In genomic region chr12:96371138-96371786, GRCh38 we compare ENCODE assay signal across 17 cellular contexts. TPM values are rescaled to one million over a fixed set of nuclear protein-coding genes. Genes with fewer than 3 reads are reported as not detected.
A peak's percentile ranks its signal among the peaks of the same experiment; 100 is the strongest.
DNase-seq lines count a peak whose midpoint lies in the region; ATAC-seq and TF ChIP-seq lines count a peak whose summit lies in the region.
"Had no signal": no experiment of that assay in that cellular context is flagged by ENCODE, and none has a peak within 500 bp of the region (broad histone marks: within the 10 kb centered on the region; RNA-seq: fewer than 3 reads in every experiment).

No MANE protein-coding gene starts in this region.

- H3K4me1 ChIP-seq in mammary epithelial cell (ENCODE audit: insufficient read depth, low read length) = peaks cover 12% of the 10 kb centered on the region
- H3K4me1 ChIP-seq in mesendoderm (ENCODE audit: control insufficient read depth, low read depth, low read length) = peaks cover 6% of the 10 kb centered on the region

- H3K4me2 ChIP-seq in mammary epithelial cell (ENCODE audit: insufficient read depth, low read depth, low read length) (no peak overlapping the region), mesendoderm (ENCODE audit: low read length) (no peak overlapping the region)

- H3K27ac Mint-ChIP-seq in MCF 10A (ENCODE audit: low read depth, unreplicated experiment) (peak overlapping the region; percentile 40), brain (peak overlapping the region in 4 of 5 experiments; percentile 47 to 93 (median 65)), type B pancreatic cell (peak overlapping the region; percentile 11)
- H3K27ac Mint-ChIP-seq: activated naive CD4-positive, alpha-beta T cell treated with anti-CD3 and anti-CD28 coated beads, Interleukin-2, amount 10 ng/mL, durations not matched to agents 7 days and 5 days had no signal

- no peak overlapping the region for H3K23ac ChIP-seq in mesendoderm (ENCODE audit: low read length)

- BruUV-seq in MCF 10A (replicated peaks; lab: Mats Ljungman, UMichigan) = no TSS peak
- BruUV-seq in mammary epithelial cell (replicated peaks; lab: Mats Ljungman, UMichigan) = no TSS peak

- H3K27me3 ChIP-seq in mammary epithelial cell (ENCODE audit: insufficient read depth, low read length) = no peaks in the 10 kb centered on the region
- H3K27me3 ChIP-seq in mesendoderm (ENCODE audit: insufficient read depth, low read length, poor library complexity) = no peaks in the 10 kb centered on the region

- H4K20me1 ChIP-seq in mammary epithelial cell (ENCODE audit: insufficient read depth, low read length) = no peaks in the 10 kb centered on the region

- dilution Hi-C loops in mammary epithelial cell (cut with HindIII; ENCODE audit: low sequenced_read_pairs) = no loop called here

- H2AK5ac ChIP-seq in mesendoderm (ENCODE audit: low read length) = no peak overlapping the region

- H3K36me3 Mint-ChIP-seq in MCF 10A (ENCODE audit: insufficient read depth, unreplicated experiment) (no peaks in the 10 kb centered on the region), brain (peaks cover 4% of the 10 kb centered on the region), type B pancreatic cell (peaks cover 2% of the 10 kb centered on the region)

- CTCF ChIA-PET in MCF 10A (lab: Yijun Ruan, JAX) (interaction anchor here (0.6 to 1.0 kb wide), 3 partner anchors 14 to 30 kb away, joined by 3 to 5 read pairs (median 4); no protein-coding TSS in a partner anchor), mammary epithelial cell (lab: Charles Lee; ENCODE audit: low non-redundant PET) (no interaction called here)

- H3K9me3 ChIP-seq in mammary epithelial cell (replicated peaks; ENCODE audit: insufficient read depth, low read length) = no peaks in the 10 kb centered on the region

- 89% methylated on average over 5 of the region's 5 CpGs for WGBS in mammary epithelial cell (ENCODE audit: low coverage, missing lambda C conversion rate)
- no CpG with 5 or more reads among the region's 5 CpGs for WGBS in mesendoderm (ENCODE audit: extremely low coverage, insufficient coverage, low lambda C conversion rate)

- in situ Hi-C loops in mammary epithelial cell (cut with MboI; ENCODE audit: low sequenced_read_pairs in 2 of 2) = no loop called here

- H3K4me1 Mint-ChIP-seq in MCF 10A (ENCODE audit: insufficient read depth, unreplicated experiment) = peaks cover 33% of the 10 kb centered on the region
- H3K4me1 Mint-ChIP-seq in brain = peaks cover 90% of the 10 kb centered on the region
- H3K4me1 Mint-ChIP-seq in type B pancreatic cell (ENCODE audit: unreplicated experiment) = peaks cover 42% of the 10 kb centered on the region

- H3K9me3 Mint-ChIP-seq in MCF 10A (ENCODE audit: unreplicated experiment) = no peaks in the 10 kb centered on the region
- H3K9me3 Mint-ChIP-seq in brain = no peaks in the 10 kb centered on the region
- H3K9me3 Mint-ChIP-seq in type B pancreatic cell = no peaks in the 10 kb centered on the region
- H3K9me3 Mint-ChIP-seq: activated naive CD4-positive, alpha-beta T cell treated with anti-CD3 and anti-CD28 coated beads, Interleukin-2, amount 10 ng/mL, durations not matched to agents 7 days and 5 days had no signal

- no peak overlapping the region for H3K56ac ChIP-seq in mesendoderm (ENCODE audit: low read length)

- DNase-seq in MCF 10A (ENCODE audit: unreplicated experiment) = no peak
- DNase-seq in mammary epithelial cell = no peak
- peak; percentile 71 for DNase-seq in mesendoderm
- no peak for DNase-seq in type B pancreatic cell (ENCODE audit: extremely low spot score, unreplicated experiment)
- DNase-seq in stimulated activated CD4-positive, alpha-beta T cell treated with anti-CD3 and anti-CD28 coated beads, Interleukin-12 subunit alpha, Interleukin-12 subunit beta, amount 100 ng/mL, for 4 hours = no peak
- no peak for DNase-seq in hepatic stellate cell (ENCODE audit: low spot score)
- DNase-seq: activated naive CD4-positive, alpha-beta T cell treated with anti-CD3 and anti-CD28 coated beads, Interleukin-2, amount 10 ng/mL, durations not matched to agents 7 days and 5 days; foreskin fibroblast; left colon; NCI-H1092; NCI-H2171 treated with DMSO at 0.1 percent for 48 hours; Right ventricle myocardium superior; stimulated activated CD4-positive, alpha-beta T cell treated with anti-CD3 and anti-CD28 coated beads, Interleukin-15, amount 100 ng/mL, for 24 hours; T-helper 2 cell had no signal

- no peak overlapping the region for H3K4me3 ChIP-seq in mammary epithelial cell (replicated peaks in 1 of 3; ENCODE audit: insufficient read depth in 1 of 3, low read depth in 2 of 3, low read length in 3 of 3)
- H3K4me3 ChIP-seq in mesendoderm (ENCODE audit: low read length) = no peak overlapping the region

- POLR2A ChIA-PET in MCF 10A (lab: Yijun Ruan, JAX) = interaction anchor here (0.7 to 1.6 kb wide), 3 partner anchors 8 to 318 kb away, joined by 3 to 4 read pairs (median 3); partner anchors contain the start of gene CDK17

- H3K27me3 Mint-ChIP-seq in MCF 10A (ENCODE audit: insufficient read depth, unreplicated experiment) = no peaks in the 10 kb centered on the region
- no peaks in the 10 kb centered on the region for H3K27me3 Mint-ChIP-seq in brain
- no peaks in the 10 kb centered on the region for H3K27me3 Mint-ChIP-seq in type B pancreatic cell
- H3K27me3 Mint-ChIP-seq: activated naive CD4-positive, alpha-beta T cell treated with anti-CD3 and anti-CD28 coated beads, Interleukin-2, amount 10 ng/mL, durations not matched to agents 7 days and 5 days had no signal

- no peak overlapping the region for H4K5ac ChIP-seq in mesendoderm (ENCODE audit: low read length)

- H3K79me2 ChIP-seq in mammary epithelial cell (ENCODE audit: insufficient read depth, low read length) = peaks cover 98% of the 10 kb centered on the region
- peaks cover 24% of the 10 kb centered on the region for H3K79me2 ChIP-seq in mesendoderm (ENCODE audit: control insufficient read depth, insufficient read depth, low read length)

- H3K79me1 ChIP-seq in mesendoderm (ENCODE audit: low read length) = peaks cover 6% of the 10 kb centered on the region

- H2AFZ ChIP-seq in mammary epithelial cell (ENCODE audit: low read depth, low read length) = no peak overlapping the region

- ATAC-seq in HG03135 (IDR thresholded peaks at IDR 0.05; ENCODE audit: unreplicated experiment) = no peak
- ATAC-seq: activated CD4-positive, CD25-positive, alpha-beta regulatory T cell treated with anti-CD3 and anti-CD28 coated beads, Interleukin-2, amount 50 U/mL, for 24 hours; left colon had no signal

- H3K18ac ChIP-seq in mesendoderm (ENCODE audit: low read length) = no peak overlapping the region

- no peak overlapping the region for H2BK120ac ChIP-seq in mesendoderm (ENCODE audit: low read depth, low read length)

- H4K8ac ChIP-seq in mesendoderm (ENCODE audit: low read depth, low read length) = no peak overlapping the region

- TF ChIP-seq CTCF in MCF 10A (IDR thresholded peaks at IDR 0.05; ENCODE audit: unreplicated experiment) = no peak
- TF ChIP-seq CTCF in mammary epithelial cell (conservative IDR thresholded peaks at IDR 0.05 in 1 of 2, IDR thresholded peaks at IDR 0.05 in 1 of 2; ENCODE audit: extremely low read depth in 1 of 2, insufficient read depth in 1 of 2, low read depth in 1 of 2, low read length in 2 of 2) = no peak
- TF ChIP-seq CTCF in brain (conservative IDR thresholded peaks at IDR 0.05) = no peak
- TF ChIP-seq CTCF in type B pancreatic cell (conservative IDR thresholded peaks at IDR 0.05) = no peak

- no peaks in the 10 kb centered on the region for H3K36me3 ChIP-seq in mammary epithelial cell (ENCODE audit: insufficient read depth, low read length)
- H3K36me3 ChIP-seq in mesendoderm (ENCODE audit: control insufficient read depth, insufficient read depth, low read length) = no peaks in the 10 kb centered on the region

- H3K4me3 Mint-ChIP-seq in MCF 10A (ENCODE audit: unreplicated experiment) (no peak overlapping the region), brain (peak overlapping the region in 1 of 5 experiments; percentile 19), type B pancreatic cell (no peak overlapping the region)
- H3K4me3 Mint-ChIP-seq: activated naive CD4-positive, alpha-beta T cell treated with anti-CD3 and anti-CD28 coated beads, Interleukin-2, amount 10 ng/mL, durations not matched to agents 7 days and 5 days had no signal

- H2BK15ac ChIP-seq in mesendoderm (replicated peaks; ENCODE audit: low read depth) = no peak overlapping the region

- no peak overlapping the region for H2BK5ac ChIP-seq in mesendoderm (ENCODE audit: low read length)

- H3K27ac ChIP-seq in mammary epithelial cell (ENCODE audit: insufficient read depth, low read depth, low read length) (no peak overlapping the region), mesendoderm (ENCODE audit: low read depth, low read length) (no peak overlapping the region)

- H3K4ac ChIP-seq in mesendoderm (ENCODE audit: low read depth, low read length) = no peak overlapping the region

- intact Hi-C loops in MCF 10A (cut with micrococcal nuclease) (no loop called here), mammary epithelial cell (cut with micrococcal nuclease) (no loop called here)

- H3K9ac ChIP-seq in mammary epithelial cell (ENCODE audit: insufficient read depth, low read length) (no peak overlapping the region), mesendoderm (ENCODE audit: low read length) (no peak overlapping the region)

RNA-seq across cellular contexts. Expression of gene CDK17, which starts 29.0 kb away (rescaled TPM):
- 49.8 and 50.9 TPM in 2 replicates for total RNA-seq in MCF 10A (2022)
- 10 to 100 TPM; 42.5 to 64.2 TPM for total RNA-seq in mammary epithelial cell
- 10.7 TPM for polyA plus RNA-seq in mammary epithelial cell
- 112 TPM for polyA minus RNA-seq in mammary epithelial cell
- 12.1 TPM for polyA plus RNA-seq in brain (ENCODE audit: insufficient read depth, low read depth, low replicate concordance)
- polyA plus RNA-seq in mesendoderm (2013, experiment 1 of 2) = 12.7 TPM
- polyA plus RNA-seq in mesendoderm (2013, experiment 2 of 2) = 12.7 TPM
- total RNA-seq in type B pancreatic cell (ENCODE audit: low replicate concordance) = 16.8 and 25.2 TPM in 2 replicates

Comparison
In these comparisons a context has a peak if more than half of its experiments do, and no peak if none do; other contexts are left out.
1. H3K27ac Mint-ChIP-seq: peak in every context shown above with its lines; median percentile 65 in brain; 40 in MCF 10A; 11 in type B pancreatic cell.